Comparison of ENCODE assay signal across 9 cellular contexts in the genomic region with DNA sequence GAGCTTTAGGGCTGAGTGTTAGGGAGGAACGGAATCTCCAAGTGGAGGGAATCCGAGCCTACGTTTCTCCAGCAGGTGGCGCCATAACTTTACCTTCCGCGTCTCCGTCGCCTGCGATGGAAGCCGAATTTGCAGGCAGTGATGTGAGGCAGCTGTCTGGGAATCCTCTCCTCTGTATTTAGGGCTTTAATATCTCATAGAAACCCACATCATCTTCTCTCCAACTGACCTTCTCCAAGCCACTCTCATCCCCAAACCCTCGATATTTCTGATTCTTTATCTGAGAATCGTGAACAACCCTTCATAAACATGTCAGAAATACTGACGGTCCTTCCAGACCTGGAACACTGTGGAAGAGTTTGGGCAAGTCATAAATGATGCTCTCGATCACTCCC. TPM values are rescaled to one million over a fixed set of nuclear protein-coding genes. Genes with fewer than 3 reads are reported as not detected.
DNase-seq lines count a peak whose midpoint lies in the region; ATAC-seq and TF ChIP-seq lines count a peak whose summit lies in the region.
"Had no signal": no experiment of that assay in that cellular context is flagged by ENCODE, and none has a peak within 500 bp of the region (broad histone marks: within the 10 kb centered on the region; RNA-seq: fewer than 3 reads in every experiment).

No MANE protein-coding gene starts in this region.

- ATAC-seq in HG02885 (IDR thresholded peaks at IDR 0.05; ENCODE audit: poor library complexity, unreplicated experiment) = no peak

- H3K27ac ChIP-seq in SK-N-MC = no peak overlapping the region
- H3K27ac ChIP-seq: epithelial cell of prostate had no signal

- H3K9me3 ChIP-seq in SK-N-MC (ENCODE audit: low read depth, low read length) = no peaks in the 10 kb centered on the region

- no peak for TF ChIP-seq POLR2A in NB4 (IDR thresholded peaks at IDR 0.05; ENCODE audit: extremely low read depth, insufficient read length)

- peak; percentile 74 for TF ChIP-seq CTCF in NB4 (IDR thresholded peaks at IDR 0.05; ENCODE audit: low read depth, low read length)

- peak; percentile 52 for DNase-seq in GDM1 (lab: John Stamatoyannopoulos, UW)
- DNase-seq in NB4 (ENCODE audit: low read depth) = peak; percentile 83
- DNase-seq in SK-N-MC (ENCODE audit: low read depth, low spot score) = peak; percentile 6
- DNase-seq in activated naive CD4-positive, alpha-beta T cell treated with Interleukin-2 at 50 U/mL for 16 hours = peak; percentile 66
- peak; percentile 27 for DNase-seq in glomerular endothelial cell (ENCODE audit: extremely low read depth, low read depth, low spot score)
- peak; percentile 53 for DNase-seq in pons (ENCODE audit: low spot score)
- peak; percentile 84 for DNase-seq in ureter (ENCODE audit: low spot score)

- H3K4me3 ChIP-seq in NB4 (ENCODE audit: low read depth, low read length) (no peak overlapping the region), SK-N-MC (no peak overlapping the region)

- H3K36me3 ChIP-seq in SK-N-MC (ENCODE audit: insufficient read depth, low read length) = no peaks in the 10 kb centered on the region

- no peak overlapping the region for H3K9ac ChIP-seq in SK-N-MC (ENCODE audit: insufficient read length)

RNA-seq across cellular contexts. Expression of a gene that starts 27.5 kb away (rescaled TPM):
- total RNA-seq in glomerular endothelial cell = 1.8 and 10.5 TPM in 2 replicates
- total RNA-seq in ureter = 1.2 TPM

RNA-seq across cellular contexts. Expression of a gene that starts 40.2 kb away (rescaled TPM):
- not detected in 2 replicates for total RNA-seq in glomerular endothelial cell
- total RNA-seq in ureter = not detected

Comparison
In these comparisons a context has a peak if more than half of its experiments do, and no peak if none do; other contexts are left out.
1. DNase-seq: peak in every context shown above with its lines; median percentile 84 in ureter; 83 in NB4; 66 in activated naive CD4-positive, alpha-beta T cell treated with Interleukin-2 at 50 U/mL for 16 hours; 53 in pons; 52 in GDM1; 27 in glomerular endothelial cell; 6 in SK-N-MC.